ENCODE assay signal across 13 cellular contexts in the genomic region with DNA sequence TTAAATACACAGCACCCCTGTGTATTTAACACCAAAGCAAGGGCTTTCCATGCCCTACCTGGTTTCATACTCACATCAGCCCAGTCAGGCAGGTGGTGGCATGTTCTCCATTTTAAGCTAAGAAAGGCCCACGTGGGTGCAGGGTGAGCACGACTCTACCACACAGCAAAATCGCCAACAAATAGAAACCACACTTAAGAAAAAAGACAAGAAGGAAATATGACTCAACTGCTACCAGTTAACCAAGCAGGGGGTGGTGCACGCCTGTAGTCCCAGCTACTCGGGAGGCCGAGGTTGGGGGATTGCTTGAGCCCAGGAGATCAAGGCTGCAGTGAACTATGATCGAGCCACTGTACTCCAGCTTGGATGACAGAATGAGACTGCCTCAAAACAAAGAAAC. TPM values are rescaled to one million over a fixed set of nuclear protein-coding genes. Genes with fewer than 3 reads are reported as not detected.
A peak's percentile ranks its signal among the peaks of the same experiment; 100 is the strongest.
DNase-seq lines count a peak whose midpoint lies in the region; ATAC-seq and TF ChIP-seq lines count a peak whose summit lies in the region.
"Had no signal": no experiment of that assay in that cellular context is flagged by ENCODE, and none has a peak within 500 bp of the region (broad histone marks: within the 10 kb centered on the region; RNA-seq: fewer than 3 reads in every experiment).

No MANE protein-coding gene starts in this region.

- TF ChIP-seq POLR2A in lower leg skin (IDR thresholded peaks at IDR 0.05): no peak

- in situ Hi-C loops in ACHN (cut with HindIII; ENCODE audit: low pct_ligation_motif_present, low pct_unique_long_range_greater_than_20kb, low sequenced_read_pairs): no loop called here

- DNase-seq in activated effector memory CD4-positive, alpha-beta T cell treated with anti-CD3 and anti-CD28 coated beads, Interleukin-2, amount 50 U/mL, for 16 hours: peak; percentile 65
- DNase-seq in activated effector memory CD4-positive, alpha-beta T cell treated with Interleukin-2 at 50 U/mL for 16 hours: no peak
- DNase-seq in activated CD4-positive, alpha-beta T cell treated with anti-CD3 and anti-CD28 coated beads, Interleukin-2, amount 10 ng/mL, durations not matched to agents 7 days and 5 days: peak; percentile 23
- DNase-seq in foreskin keratinocyte (peak; percentile 68 to 81), lower leg skin (ENCODE audit: low spot score in 2 of 2) (no peak), UCSD-AML1 (lab: John Stamatoyannopoulos, UW; ENCODE audit: unreplicated experiment) (no peak), ACHN (no peak)
- DNase-seq in stimulated activated CD8-positive, alpha-beta memory T cell treated with anti-CD3 and anti-CD28 coated beads, Interleukin-7, amount 100 ng/mL, for 24 hours (ENCODE audit: low read depth): peak; percentile 4
- DNase-seq: NCI-H1694 treated with DMSO at 0.1 percent for 48 hours; pancreas; stimulated activated naive B cell treated with anti-CD40 and anti-IgM and Interleukin-4, amounts not matched to agents 10 μg/mL and 1 μg/mL and 100 μg/mL, for 72 hours; WERI-Rb-1 had no signal

- no peaks in the 10 kb centered on the region for H3K27me3 Mint-ChIP-seq in activated CD4-positive, alpha-beta T cell treated with anti-CD3 and anti-CD28 coated beads, Interleukin-2, amount 10 ng/mL, durations not matched to agents 7 days and 5 days
- H3K27me3 Mint-ChIP-seq: stimulated activated naive B cell treated with anti-CD40 and anti-IgM and Interleukin-4, amounts not matched to agents 10 μg/mL and 1 μg/mL and 100 μg/mL, for 72 hours had no signal

- H3K4me3 ChIP-seq in lower leg skin (ENCODE audit: low read depth, poor library complexity, severe bottlenecking): no peak overlapping the region
- H3K4me3 ChIP-seq: pancreas had no signal

- no peak overlapping the region for H3K27ac ChIP-seq in foreskin keratinocyte
- H3K27ac ChIP-seq: pancreas, WERI-Rb-1 had no signal

- WGBS in lower leg skin, 2 donors: 61 to 68% methylated on average over 7 of the region's 7 CpGs

- H3K9me3 Mint-ChIP-seq in activated CD4-positive, alpha-beta T cell treated with anti-CD3 and anti-CD28 coated beads, Interleukin-2, amount 10 ng/mL, durations not matched to agents 7 days and 5 days: peaks cover 6% of the 10 kb centered on the region
- H3K9me3 Mint-ChIP-seq: stimulated activated naive B cell treated with anti-CD40 and anti-IgM and Interleukin-4, amounts not matched to agents 10 μg/mL and 1 μg/mL and 100 μg/mL, for 72 hours had no signal

- H3K27ac Mint-ChIP-seq in activated CD4-positive, alpha-beta T cell treated with anti-CD3 and anti-CD28 coated beads, Interleukin-2, amount 10 ng/mL, durations not matched to agents 7 days and 5 days: no peak overlapping the region
- H3K27ac Mint-ChIP-seq: stimulated activated naive B cell treated with anti-CD40 and anti-IgM and Interleukin-4, amounts not matched to agents 10 μg/mL and 1 μg/mL and 100 μg/mL, for 72 hours had no signal

- intact Hi-C loops in lower leg skin (cut with DNase I; ENCODE audit: low total_unique reads): no loop called here

- no peak overlapping the region for H3K4me3 Mint-ChIP-seq in activated CD4-positive, alpha-beta T cell treated with anti-CD3 and anti-CD28 coated beads, Interleukin-2, amount 10 ng/mL, durations not matched to agents 7 days and 5 days
- H3K4me3 Mint-ChIP-seq: stimulated activated naive B cell treated with anti-CD40 and anti-IgM and Interleukin-4, amounts not matched to agents 10 μg/mL and 1 μg/mL and 100 μg/mL, for 72 hours had no signal

- TF ChIP-seq CTCF in foreskin keratinocyte (conservative IDR thresholded peaks at IDR 0.05) (no peak), lower leg skin (IDR thresholded peaks at IDR 0.05) (no peak)

- ATAC-seq in foreskin keratinocyte: peak; percentile 75
- ATAC-seq: Panc1; pancreas; stimulated activated naive B cell treated with anti-CD40 and anti-IgM and Interleukin-4, amounts not matched to agents 10 μg/mL and 1 μg/mL and 100 μg/mL, for 72 hours had no signal

- POLR2A ChIA-PET in activated CD4-positive, alpha-beta T cell treated with anti-CD3 and anti-CD28 coated beads, Interleukin-2, amount 10 ng/mL, durations not matched to agents 7 days and 5 days (lab: Charles Lee): no interaction called here

- peaks cover 42% of the 10 kb centered on the region for H3K4me1 Mint-ChIP-seq in activated CD4-positive, alpha-beta T cell treated with anti-CD3 and anti-CD28 coated beads, Interleukin-2, amount 10 ng/mL, durations not matched to agents 7 days and 5 days

- peaks cover 21% of the 10 kb centered on the region for H3K36me3 Mint-ChIP-seq in activated CD4-positive, alpha-beta T cell treated with anti-CD3 and anti-CD28 coated beads, Interleukin-2, amount 10 ng/mL, durations not matched to agents 7 days and 5 days (ENCODE audit: low read depth)

- CTCF ChIA-PET in activated CD4-positive, alpha-beta T cell treated with anti-CD3 and anti-CD28 coated beads, Interleukin-2, amount 10 ng/mL, durations not matched to agents 7 days and 5 days (lab: Charles Lee): interaction anchor here (0.9 kb wide), 1 partner anchor 35 kb away, joined by 3 read pairs; a partner anchor contains a TSS

- H3K27me3 ChIP-seq in foreskin keratinocyte: no peaks in the 10 kb centered on the region
- H3K27me3 ChIP-seq: pancreas had no signal

- peaks cover 13% of the 10 kb centered on the region for H3K4me1 ChIP-seq in foreskin keratinocyte

RNA-seq across cellular contexts. Expression of a gene that starts 35.2 kb away (rescaled TPM):
- 10 to 100 TPM; 52.5 to 58.5 TPM for total RNA-seq in activated CD4-positive, alpha-beta T cell treated with anti-CD3 and anti-CD28 coated beads, Interleukin-2, amount 10 ng/mL, durations not matched to agents 7 days and 5 days
- total RNA-seq in foreskin keratinocyte (27.4 and 28.2 TPM in 2 replicates), lower leg skin (10 to 100 TPM; 29.1 to 55.0 (median 35.7) TPM)
- 25.3 and 25.7 TPM in 2 replicates for polyA plus RNA-seq in foreskin keratinocyte

RNA-seq across cellular contexts. Expression of a gene that starts 42.5 kb away (rescaled TPM):
- 10 to 100 TPM; 25.9 to 26.3 TPM for total RNA-seq in activated CD4-positive, alpha-beta T cell treated with anti-CD3 and anti-CD28 coated beads, Interleukin-2, amount 10 ng/mL, durations not matched to agents 7 days and 5 days
- total RNA-seq in foreskin keratinocyte: 20.7 and 25.1 TPM in 2 replicates
- polyA plus RNA-seq in foreskin keratinocyte: 19.4 and 21.3 TPM in 2 replicates
- 10 to 100 TPM; 54.9 to 60.6 (median 58.5) TPM for total RNA-seq in lower leg skin

Comparison
In these comparisons a context has a peak if more than half of its experiments do, and no peak if none do; other contexts are left out.
1. DNase-seq: peak in activated effector memory CD4-positive, alpha-beta T cell treated with anti-CD3 and anti-CD28 coated beads, Interleukin-2, amount 50 U/mL, for 16 hours (single experiment), activated CD4-positive, alpha-beta T cell treated with anti-CD3 and anti-CD28 coated beads, Interleukin-2, amount 10 ng/mL, durations not matched to agents 7 days and 5 days (single experiment), foreskin keratinocyte (2 of 2) and stimulated activated CD8-positive, alpha-beta memory T cell treated with anti-CD3 and anti-CD28 coated beads, Interleukin-7, amount 100 ng/mL, for 24 hours (single experiment); none in activated effector memory CD4-positive, alpha-beta T cell treated with Interleukin-2 at 50 U/mL for 16 hours (single experiment), lower leg skin (0 of 2), UCSD-AML1 (single experiment) and ACHN (single experiment).